8 cellular contexts compared by ENCODE assay signal in genomic region chr14:55160989-55161388, GRCh38. TPM values are rescaled to one million over a fixed set of nuclear protein-coding genes. Genes with fewer than 3 reads are reported as not detected.
DNase-seq lines count a peak whose midpoint lies in the region; ATAC-seq, FAIRE-seq and TF ChIP-seq lines count a peak whose summit lies in the region.

No MANE protein-coding gene starts in this region.

- H3K9ac ChIP-seq in DND-41 (ENCODE audit: low read depth, low read length) (no peak overlapping the region), Loucy (ENCODE audit: low read depth, low read length, poor library complexity, severe bottlenecking) (no peak overlapping the region), GM12878 (ENCODE audit: control insufficient read depth, insufficient read depth, low read length) (no peak overlapping the region)

- in situ Hi-C loops in GM12878 (cut with MboI), result no loop called here

- no peak overlapping the region for H3K27ac ChIP-seq in DND-41 (ENCODE audit: low read length)
- no peak overlapping the region for H3K27ac ChIP-seq in GM12878 (ENCODE audit: control insufficient read depth, insufficient read depth)

- H3K9me2 ChIP-seq in Loucy (replicated peaks; ENCODE audit: low read depth, low read length), result no peaks in the 10 kb centered on the region

- no peak overlapping the region for H3K4me3 ChIP-seq in DND-41 (ENCODE audit: low read depth in 1 of 2, low read length in 2 of 2)
- H3K4me3 ChIP-seq in Loucy (ENCODE audit: low read length, poor library complexity, severe bottlenecking), result no peak overlapping the region
- H3K4me3 ChIP-seq in GM12878, result no peak overlapping the region

- CTCF ChIA-PET in GM12878 (lab: Yijun Ruan, JAX), result interaction anchor here (0.6 to 4.6 kb wide), 23 partner anchors 8 to 378 kb away, joined by 3 to 73 read pairs (median 5); partner anchors contain the start of genes DLGAP5 and MAPK1IP1L

- no peaks in the 10 kb centered on the region for H3F3A ChIP-seq in Loucy (ENCODE audit: low read depth)

- no TSS peak for BruUV-seq in GM12878 (replicated peaks; lab: Mats Ljungman, UMichigan)

- peak; percentile 18 for FAIRE-seq in GM12878 (lab: Jason Lieb, UNC)

- H3K36me3 ChIP-seq in DND-41 (ENCODE audit: insufficient read depth, low read length) (peaks cover 86% of the 10 kb centered on the region), Loucy (ENCODE audit: insufficient read depth, low read length) (peaks cover 82% of the 10 kb centered on the region), GM12878 (ENCODE audit: control insufficient read depth in 2 of 2, insufficient read depth in 2 of 2, low read length in 1 of 2) (peaks cover 2 to 21% of the 10 kb centered on the region in 2 experiments)

- RAD21 ChIA-PET in GM12878 (lab: Charles Lee; ENCODE audit: unreplicated experiment), result interaction anchor here (0.6 to 6.3 kb wide), 15 partner anchors 10 to 298 kb away, joined by 3 to 95 read pairs (median 4); partner anchors contain the start of gene MAPK1IP1L

- ATAC-seq in DND-41 (ENCODE audit: insufficient read depth, low read depth) (no peak), GM12878 (peak; percentile 65), left colon (peak; percentile 87), GM18520 (IDR thresholded peaks at IDR 0.05; ENCODE audit: unreplicated experiment) (no peak)

- TF ChIP-seq CTCF in DND-41 (IDR thresholded peaks at IDR 0.05; ENCODE audit: borderline replicate concordance, extremely low read depth, low read length, poor library complexity, severe bottlenecking) (peak; percentile 61), Loucy (conservative IDR thresholded peaks at IDR 0.05; ENCODE audit: low read length) (peak; percentile 71), GM12878 (IDR thresholded peaks at IDR 0.05 in 2 of 3, conservative IDR thresholded peaks at IDR 0.05 in 1 of 3; ENCODE audit: control insufficient read depth in 2 of 3, extremely low read depth in 1 of 3, insufficient read depth in 1 of 3, low read depth in 3 of 3, low read length in 3 of 3) (peak; percentile 32 to 67 (median 38); a peak in 5 of 6 replicates)

- no peak for DNase-seq in DND-41
- DNase-seq in GM12878 (ENCODE audit: low read depth, low spot score), result no peak
- DNase-seq in left colon, result no peak
- no peak for DNase-seq in AG08396 (ENCODE audit: low spot score)
- DNase-seq in stimulated activated CD4-positive, alpha-beta T cell treated with anti-CD3 and anti-CD28 coated beads, Interleukin-4, amount 100 ng/mL, for 1 hour, result no peak
- no peak for DNase-seq in stimulated activated CD4-positive, alpha-beta T cell treated with anti-CD3 and anti-CD28 coated beads, Interleukin-2, amount 100 ng/mL, for 48 hours

- intact Hi-C loops in GM12878 (cut with micrococcal nuclease; ENCODE audit: unreplicated experiment), result loop anchor here (1.0 kb wide), 1 partner anchor 72 kb away; no protein-coding TSS in a partner anchor
- intact Hi-C loops in left colon (cut with DNase I, micrococcal nuclease), result loop anchor here in 1 of 2 donors (2.0 kb wide), 1 partner anchor 72 kb away; no protein-coding TSS in a partner anchor

- H3K9me3 ChIP-seq in DND-41 (ENCODE audit: insufficient read depth, low read length, severe bottlenecking) (no peaks in the 10 kb centered on the region), Loucy (ENCODE audit: insufficient read depth, low read depth, low read length) (no peaks in the 10 kb centered on the region), GM12878 (replicated peaks; ENCODE audit: control insufficient read depth, insufficient read depth, low read length) (no peaks in the 10 kb centered on the region)

- H3K4me1 ChIP-seq in DND-41 (ENCODE audit: insufficient read depth, low read length) (no peaks in the 10 kb centered on the region), Loucy (ENCODE audit: insufficient read depth, low read length, poor library complexity, severe bottlenecking) (no peaks in the 10 kb centered on the region), GM12878 (ENCODE audit: control insufficient read depth, insufficient read depth, low read length) (no peaks in the 10 kb centered on the region)

- no peak for TF ChIP-seq POLR2A in GM12878 (IDR thresholded peaks at IDR 0.05; ENCODE audit: low read depth, low read length)

- SMC1A ChIA-PET in GM12878 (lab: Charles Lee; ENCODE audit: uncharacterized antibody, unreplicated experiment), result interaction anchor here (0.8 to 6.7 kb wide), 18 partner anchors 30 to 270 kb away, joined by 3 to 93 read pairs (median 4); partner anchors contain the start of gene MAPK1IP1L

- POLR2A ChIA-PET in GM12878 (lab: Charles Lee), result no interaction called here

- H2AFZ ChIP-seq in DND-41 (ENCODE audit: low read depth, low read length), result no peak overlapping the region
- no peak overlapping the region for H2AFZ ChIP-seq in Loucy (ENCODE audit: low read length)
- H2AFZ ChIP-seq in GM12878 (ENCODE audit: control insufficient read depth, low read depth, low read length), result no peak overlapping the region

- H3K79me2 ChIP-seq in DND-41 (ENCODE audit: insufficient read depth, low read length), result no peaks in the 10 kb centered on the region; the same call in 1 of the 2 replicates
- H3K79me2 ChIP-seq in Loucy (ENCODE audit: insufficient read depth, low read length), result no peaks in the 10 kb centered on the region
- no peaks in the 10 kb centered on the region for H3K79me2 ChIP-seq in GM12878 (ENCODE audit: control insufficient read depth, insufficient read depth, low read length)

- no peak for TF ChIP-seq EP300 in GM12878 (IDR thresholded peaks at IDR 0.05; ENCODE audit: borderline replicate concordance in 1 of 2, control insufficient read depth in 1 of 2, low read depth in 2 of 2, low read length in 2 of 2)

- H3K27me3 ChIP-seq in DND-41 (ENCODE audit: insufficient read depth, low read length, poor library complexity) (no peaks in the 10 kb centered on the region), Loucy (ENCODE audit: insufficient read depth, low read length, poor library complexity, severe bottlenecking) (no peaks in the 10 kb centered on the region), GM12878 (replicated peaks in 1 of 2; ENCODE audit: control insufficient read depth in 2 of 2, insufficient read depth in 2 of 2, low read length in 1 of 2) (no peaks in the 10 kb centered on the region)

- TF ChIP-seq RAD21 in GM12878 (IDR thresholded peaks at IDR 0.05; ENCODE audit: insufficient read depth, low read depth, low read length), result peak; percentile 64

- H4K20me1 ChIP-seq in DND-41 (ENCODE audit: insufficient read depth, low read length), result no peaks in the 10 kb centered on the region
- H4K20me1 ChIP-seq in Loucy (ENCODE audit: insufficient read depth, low read length, poor library complexity, severe bottlenecking), result no peaks in the 10 kb centered on the region
- no peaks in the 10 kb centered on the region for H4K20me1 ChIP-seq in GM12878 (ENCODE audit: control insufficient read depth, insufficient read depth)

- H3K4me2 ChIP-seq in DND-41 (ENCODE audit: insufficient read depth, low read length) (no peak overlapping the region), Loucy (ENCODE audit: low read depth, low read length, poor library complexity, severe bottlenecking) (no peak overlapping the region), GM12878 (ENCODE audit: control insufficient read depth, insufficient read depth) (no peak overlapping the region)

TF ChIP-seq in GM12878, 131 proteins besides CTCF, POLR2A, EP300 and RAD21:
- TF ChIP-seq RCOR1 (conservative IDR thresholded peaks at IDR 0.05; ENCODE audit: low read depth, low read length), result no peak
- TF ChIP-seq SMC3 (IDR thresholded peaks at IDR 0.05; ENCODE audit: borderline replicate concordance, low read length), result peak; percentile 75; the same call in 1 of the 2 replicates

RNA-seq across cellular contexts. Expression of gene DLGAP5, which starts 30.4 kb away (rescaled TPM):
- 55.7 and 56.0 TPM in 2 replicates for total RNA-seq in GM12878 (2013; cell fraction: nucleolus; rRNA removed)
- total RNA-seq in GM12878 (2014; rRNA removed), result 50.3 and 66.0 TPM in 2 replicates
- 106 TPM in 2 replicates for total RNA-seq in GM12878 (2014; rRNA removed; fragmentation: Illumina TruSeq; extraction: Trizol)
- total RNA-seq in GM12878 (2021), result 66.8 and 72.0 TPM in 2 replicates
- polyA plus RNA-seq in GM12878 (2011; ENCODE audit: low read depth), result 12.8 TPM
- polyA plus RNA-seq in GM12878 (2011; rRNA removed), result 63.8 and 118 TPM in 2 replicates
- polyA plus RNA-seq in GM12878 (2011; cell fraction: cytosol; rRNA removed), result 7.5 and 7.8 TPM in 2 replicates
- polyA plus RNA-seq in GM12878 (2011; cell fraction: nucleus; rRNA removed), result 269 and 295 TPM in 2 replicates
- polyA plus RNA-seq in GM12878 (2012), result 20.8 and 31.4 TPM in 2 replicates
- polyA plus RNA-seq in GM12878 (2014; fragmentation: Illumina TruSeq; extraction: Trizol), result 94.4 and 112 TPM in 2 replicates
- 10 to 100 TPM; 57.9 to 68.4 TPM for polyA plus RNA-seq in GM12878 (2014; fragmentation: Nextera tagmentation; extraction: Ambion mirVana)
- polyA plus RNA-seq in GM12878 (2014; rRNA removed), result 34.1 and 40.9 TPM in 2 replicates
- 100 to 1,000 TPM in 1 of 2 experiments, 10 to 100 TPM in 1; 94.7 to 106 TPM for polyA plus RNA-seq in GM12878 (2016; fragmentation: Nextera tagmentation; extraction: Ambion mirVana)
- 19.4 and 26.5 TPM in 2 replicates for polyA minus RNA-seq in GM12878 (2011; rRNA and poly(A)+ RNA removed)
- polyA minus RNA-seq in GM12878 (2011; cell fraction: cytosol; rRNA and poly(A)+ RNA removed), result 14.0 TPM in 2 replicates
- polyA minus RNA-seq in GM12878 (2011; cell fraction: nucleus; rRNA and poly(A)+ RNA removed), result 75.4 and 98.7 TPM in 2 replicates
- 1 to 10 TPM; 4.0 to 8.1 TPM for total RNA-seq in left colon

RNA-seq across cellular contexts. Expression of gene LGALS3, which starts 31.9 kb away (rescaled TPM):
- total RNA-seq in GM12878 (2013; cell fraction: nucleolus; rRNA removed), result 17.5 and 21.3 TPM in 2 replicates
- 23.1 and 25.6 TPM in 2 replicates for total RNA-seq in GM12878 (2014; rRNA removed)
- total RNA-seq in GM12878 (2014; rRNA removed; fragmentation: Illumina TruSeq; extraction: Trizol), result 12.0 and 12.3 TPM in 2 replicates
- 13.6 and 16.1 TPM in 2 replicates for total RNA-seq in GM12878 (2021)
- polyA plus RNA-seq in GM12878 (2011; ENCODE audit: low read depth), result 15.6 TPM
- 34.2 and 45.4 TPM in 2 replicates for polyA plus RNA-seq in GM12878 (2011; rRNA removed)
- polyA plus RNA-seq in GM12878 (2011; cell fraction: cytosol; rRNA removed), result 24.5 and 31.9 TPM in 2 replicates
- 20.1 and 27.1 TPM in 2 replicates for polyA plus RNA-seq in GM12878 (2011; cell fraction: nucleus; rRNA removed)
- polyA plus RNA-seq in GM12878 (2012), result 19.7 and 39.6 TPM in 2 replicates
- 7.7 and 8.6 TPM in 2 replicates for polyA plus RNA-seq in GM12878 (2014; fragmentation: Illumina TruSeq; extraction: Trizol)
- polyA plus RNA-seq in GM12878 (2014; fragmentation: Nextera tagmentation; extraction: Ambion mirVana), result 1 to 10 TPM; 1.5 to 6.4 TPM
- 21.3 and 28.6 TPM in 2 replicates for polyA plus RNA-seq in GM12878 (2014; rRNA removed)
- 10 to 100 TPM; 28.2 to 30.6 TPM for polyA plus RNA-seq in GM12878 (2016; fragmentation: Nextera tagmentation; extraction: Ambion mirVana)
- 9.8 and 14.3 TPM in 2 replicates for polyA minus RNA-seq in GM12878 (2011; rRNA and poly(A)+ RNA removed)
- polyA minus RNA-seq in GM12878 (2011; cell fraction: cytosol; rRNA and poly(A)+ RNA removed), result 4.4 and 8.1 TPM in 2 replicates
- polyA minus RNA-seq in GM12878 (2011; cell fraction: nucleus; rRNA and poly(A)+ RNA removed), result 5.0 and 5.9 TPM in 2 replicates
- 1,000 to 10,000 TPM; 1,592 to 1,809 TPM for total RNA-seq in left colon

Comparison
In these comparisons a context has a peak if more than half of its experiments do, and no peak if none do; other contexts are left out.
1. ATAC-seq: peak in GM12878 (single experiment) and left colon (single experiment); none in DND-41 (single experiment) and GM18520 (single experiment).
2. RNA of gene DLGAP5, which starts 30.4 kb away (total RNA-seq): 50.3 to 106 TPM in GM12878; 4.0 to 8.1 TPM in left colon; every median in the first group is over 4 times any median in the second.
3. RNA of gene LGALS3, which starts 31.9 kb away (total RNA-seq): 1,592 to 1,809 TPM in left colon; 12.0 to 25.6 TPM in GM12878; every median in the first group is over 10 times any median in the second.
4. Peak in every context shown above with its lines, with median percentiles within 50 percentile points of each other: CTCF ChIP-seq.